Comparison of ENCODE assay signal across 1 cellular context in genomic region chr14:61252354-61253063, GRCh38.
A peak's percentile ranks its signal among the peaks of the same experiment; 100 is the strongest.
TF ChIP-seq lines count a peak whose summit lies in the region.

No MANE protein-coding gene starts in this region.

TF ChIP-seq in H1, 55 proteins besides CTCF, POLR2A, EP300 and RAD21:
- TF ChIP-seq FOSL1 (IDR thresholded peaks at IDR 0.05; ENCODE audit: insufficient read depth, low read depth, low read length) = no peak
- TF ChIP-seq CEBPB (IDR thresholded peaks at IDR 0.05; ENCODE audit: low read depth, low read length) = peak; percentile 58; the same call in 1 of the 2 replicates
